9 cellular contexts compared by ENCODE assay signal in genomic region chr3:59313365-59313764, GRCh38.
DNase-seq lines count a peak whose midpoint lies in the region; ATAC-seq and TF ChIP-seq lines count a peak whose summit lies in the region.
"Had no signal": no experiment of that assay in that cellular context is flagged by ENCODE, and none has a peak within 500 bp of the region (broad histone marks: within the 10 kb centered on the region; RNA-seq: fewer than 3 reads in every experiment).

No MANE protein-coding gene starts in this region.

- H3K27ac Mint-ChIP-seq in activated CD4-positive, alpha-beta T cell treated with anti-CD3 and anti-CD28 coated beads, Interleukin-2, amount 10 ng/mL, durations not matched to agents 7 days and 5 days, result no peak overlapping the region

- DNase-seq in activated CD4-positive, alpha-beta T cell treated with anti-CD3 and anti-CD28 coated beads, Interleukin-2, amount 10 ng/mL, durations not matched to agents 7 days and 5 days, result peak; percentile 33
- DNase-seq in fibroblast of the aortic adventitia (ENCODE audit: low read depth), result peak; percentile 41
- peak; percentile 30 for DNase-seq in skeletal muscle cell (ENCODE audit: low read depth)
- DNase-seq in SKM-1 (lab: John Stamatoyannopoulos, UW; ENCODE audit: unreplicated experiment), result no peak
- DNase-seq in sigmoid colon, result no peak

- 43 to 64% methylated on average over 2 of the region's 2 CpGs for WGBS in sigmoid colon, 2 donors

- no peaks in the 10 kb centered on the region for H3K36me3 ChIP-seq in DOHH2 (ENCODE audit: control insufficient read depth, low read length)
- no peaks in the 10 kb centered on the region for H3K36me3 ChIP-seq in KMS-11 (ENCODE audit: insufficient read depth)
- no peaks in the 10 kb centered on the region for H3K36me3 ChIP-seq in sigmoid colon

- TF ChIP-seq POLR2A in sigmoid colon (IDR thresholded peaks at IDR 0.05), result no peak

- intact Hi-C loops in sigmoid colon (cut with DNase I), result no loop called here

- TF ChIP-seq EP300 in sigmoid colon (IDR thresholded peaks at IDR 0.05), result no peak

- POLR2A ChIA-PET in activated CD4-positive, alpha-beta T cell treated with anti-CD3 and anti-CD28 coated beads, Interleukin-2, amount 10 ng/mL, durations not matched to agents 7 days and 5 days (lab: Charles Lee), result no interaction called here

- H3K79me2 ChIP-seq in DOHH2 (ENCODE audit: control insufficient read depth, low read length) (no peaks in the 10 kb centered on the region), KMS-11 (ENCODE audit: insufficient read depth, low read depth) (no peaks in the 10 kb centered on the region)

- no peak overlapping the region for H2AFZ ChIP-seq in KMS-11 (ENCODE audit: low read depth)

- peaks cover 7% of the 10 kb centered on the region for H3K4me1 Mint-ChIP-seq in activated CD4-positive, alpha-beta T cell treated with anti-CD3 and anti-CD28 coated beads, Interleukin-2, amount 10 ng/mL, durations not matched to agents 7 days and 5 days

- CTCF ChIA-PET in activated CD4-positive, alpha-beta T cell treated with anti-CD3 and anti-CD28 coated beads, Interleukin-2, amount 10 ng/mL, durations not matched to agents 7 days and 5 days (lab: Charles Lee), result interaction anchor here (0.7 to 2.4 kb wide), 15 partner anchors 11 to 547 kb away, joined by 3 to 6 read pairs (median 3); no protein-coding TSS in a partner anchor

- no peak overlapping the region for H3K4me3 ChIP-seq in DOHH2 (ENCODE audit: low read length)
- H3K4me3 ChIP-seq in KMS-11 (IDR thresholded peaks at IDR 0.05; ENCODE audit: insufficient read depth, low read depth, low read length), result no peak overlapping the region
- H3K4me3 ChIP-seq in fibroblast of the aortic adventitia (ENCODE audit: low read depth, low read length), result no peak overlapping the region
- H3K4me3 ChIP-seq in skeletal muscle cell (ENCODE audit: low read depth, low read length), result no peak overlapping the region
- H3K4me3 ChIP-seq in sigmoid colon, result no peak overlapping the region

- H3K4me1 ChIP-seq in DOHH2 (ENCODE audit: control insufficient read depth, low read length) (0 out of 2 replicates have a peak, but pooled peaks cover 4% of the 10 kb centered on the region), KMS-11 (ENCODE audit: low read depth, poor library complexity, severe bottlenecking) (no peaks in the 10 kb centered on the region), sigmoid colon (no peaks in the 10 kb centered on the region)

- no peaks in the 10 kb centered on the region for H3K9me3 Mint-ChIP-seq in activated CD4-positive, alpha-beta T cell treated with anti-CD3 and anti-CD28 coated beads, Interleukin-2, amount 10 ng/mL, durations not matched to agents 7 days and 5 days
- H3K9me3 Mint-ChIP-seq: activated naive CD4-positive, alpha-beta T cell treated with anti-CD3 and anti-CD28 coated beads, Interleukin-2, amount 50 U/mL, for 24 hours had no signal

- peak; percentile 63 for ATAC-seq in GM21360 (IDR thresholded peaks at IDR 0.05; ENCODE audit: unreplicated experiment)

- H3F3A ChIP-seq in DOHH2 (ENCODE audit: control insufficient read depth, insufficient read depth), result no peaks in the 10 kb centered on the region

- no peaks in the 10 kb centered on the region for H3K27me3 Mint-ChIP-seq in activated CD4-positive, alpha-beta T cell treated with anti-CD3 and anti-CD28 coated beads, Interleukin-2, amount 10 ng/mL, durations not matched to agents 7 days and 5 days
- H3K27me3 Mint-ChIP-seq: activated naive CD4-positive, alpha-beta T cell treated with anti-CD3 and anti-CD28 coated beads, Interleukin-2, amount 50 U/mL, for 24 hours had no signal

- H3K4me2 ChIP-seq in DOHH2 (ENCODE audit: low read length), result no peak overlapping the region
- H3K4me2 ChIP-seq in KMS-11, result no peak overlapping the region

- no peak overlapping the region for H3K9ac ChIP-seq in KMS-11

- no peaks in the 10 kb centered on the region for H3K9me3 ChIP-seq in DOHH2 (ENCODE audit: control insufficient read depth, insufficient read depth, low read length)
- H3K9me3 ChIP-seq in sigmoid colon, result no peaks in the 10 kb centered on the region

- H3K9me2 ChIP-seq in DOHH2 (replicated peaks; ENCODE audit: control insufficient read depth, low read length), result no peaks in the 10 kb centered on the region

- H4K20me1 ChIP-seq in DOHH2 (ENCODE audit: control insufficient read depth, insufficient read depth, low read depth, low read length) (no peaks in the 10 kb centered on the region), KMS-11 (ENCODE audit: insufficient read depth) (no peaks in the 10 kb centered on the region)

- no peaks in the 10 kb centered on the region for H3K27me3 ChIP-seq in DOHH2 (ENCODE audit: control insufficient read depth, low read length)
- no peaks in the 10 kb centered on the region for H3K27me3 ChIP-seq in KMS-11 (ENCODE audit: insufficient read depth, low read depth)
- H3K27me3 ChIP-seq in sigmoid colon, result no peaks in the 10 kb centered on the region

- TF ChIP-seq CTCF in DOHH2 (IDR thresholded peaks at IDR 0.05; ENCODE audit: low read depth, low read length, poor library complexity, severe bottlenecking), result peak; percentile 72
- peak; percentile 59 for TF ChIP-seq CTCF in KMS-11 (conservative IDR thresholded peaks at IDR 0.05; ENCODE audit: low read depth, low read length)
- TF ChIP-seq CTCF in fibroblast of the aortic adventitia (IDR thresholded peaks at IDR 0.05; ENCODE audit: insufficient read depth, low read length), result peak; percentile 57
- peak in 1 of 4 experiments; percentile 32 for TF ChIP-seq CTCF in sigmoid colon (IDR thresholded peaks at IDR 0.05)

- H3K36me3 Mint-ChIP-seq in activated CD4-positive, alpha-beta T cell treated with anti-CD3 and anti-CD28 coated beads, Interleukin-2, amount 10 ng/mL, durations not matched to agents 7 days and 5 days (ENCODE audit: low read depth), result no peaks in the 10 kb centered on the region
- H3K36me3 Mint-ChIP-seq: activated naive CD4-positive, alpha-beta T cell treated with anti-CD3 and anti-CD28 coated beads, Interleukin-2, amount 50 U/mL, for 24 hours had no signal

- H3K27ac ChIP-seq in DOHH2 (ENCODE audit: low read depth, low read length), result no peak overlapping the region
- no peak overlapping the region for H3K27ac ChIP-seq in KMS-11
- no peak overlapping the region for H3K27ac ChIP-seq in sigmoid colon

- H3K4me3 Mint-ChIP-seq in activated CD4-positive, alpha-beta T cell treated with anti-CD3 and anti-CD28 coated beads, Interleukin-2, amount 10 ng/mL, durations not matched to agents 7 days and 5 days, result no peak overlapping the region
- H3K4me3 Mint-ChIP-seq: activated naive CD4-positive, alpha-beta T cell treated with anti-CD3 and anti-CD28 coated beads, Interleukin-2, amount 50 U/mL, for 24 hours had no signal

Comparison
In these comparisons a context has a peak if more than half of its experiments do, and no peak if none do; other contexts are left out.
1. DNase-seq: peak in activated CD4-positive, alpha-beta T cell treated with anti-CD3 and anti-CD28 coated beads, Interleukin-2, amount 10 ng/mL, durations not matched to agents 7 days and 5 days (single experiment), fibroblast of the aortic adventitia (single experiment) and skeletal muscle cell (single experiment); none in SKM-1 (single experiment) and sigmoid colon (single experiment).